In the genomic region with DNA sequence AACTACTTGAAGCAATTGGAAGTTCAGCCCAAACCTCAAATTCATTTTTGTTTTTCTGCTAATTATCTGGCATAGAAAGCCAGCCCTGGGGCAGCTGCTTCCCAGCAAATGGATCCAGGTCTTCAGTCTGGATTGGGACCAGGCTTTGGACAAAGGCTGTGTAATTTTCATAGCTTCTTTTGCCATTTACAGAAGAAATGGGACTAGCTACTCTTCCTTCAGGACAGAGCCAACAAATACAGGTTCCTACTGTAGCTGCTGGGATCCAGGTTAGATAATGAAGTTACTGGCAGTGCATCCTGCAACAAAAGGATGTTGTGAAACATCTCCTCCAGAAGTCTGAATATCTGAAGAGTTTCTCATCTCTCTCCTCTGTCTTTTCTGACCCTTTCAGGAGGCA, we compare ENCODE assay signal across 14 cellular contexts.
A peak's percentile ranks its signal among the peaks of the same experiment; 100 is the strongest.
DNase-seq lines count a peak whose midpoint lies in the region; ATAC-seq, FAIRE-seq and TF ChIP-seq lines count a peak whose summit lies in the region.
"Had no signal": no experiment of that assay in that cellular context is flagged by ENCODE, and none has a peak within 500 bp of the region (broad histone marks: within the 10 kb centered on the region; RNA-seq: fewer than 3 reads in every experiment).

No MANE protein-coding gene starts in this region.

- H3K4me2 ChIP-seq in keratinocyte (ENCODE audit: control insufficient read depth, extremely low read depth, insufficient read depth, low read depth, low read length): peak overlapping the region; percentile 80

- DNase-seq in NCI-H1105 (lab: John Stamatoyannopoulos, UW): peak; percentile 22
- no peak for DNase-seq in NCI-H1105 treated with DMSO at 0.1 percent for 48 hours (lab: John Stamatoyannopoulos, UW)
- DNase-seq in breast epithelium (ENCODE audit: low spot score in 2 of 2): peak in 1 of 2 donors; percentile 65
- no peak for DNase-seq in keratinocyte (ENCODE audit: low read depth, low spot score)
- DNase-seq in type B pancreatic cell (ENCODE audit: extremely low spot score, unreplicated experiment): no peak
- DNase-seq in activated gamma-delta T cell (lab: John Stamatoyannopoulos, UW): no peak
- DNase-seq: activated CD4-positive, alpha-beta T cell treated with anti-CD3 and anti-CD28 coated beads, Interleukin-2, amount 10 ng/mL, durations not matched to agents 24 days and 14 days; COR-L47; NCI-H2081 treated with DMSO at 0.1 percent for 48 hours had no signal

- peak overlapping the region; percentile 80 to 89 for H3K27ac ChIP-seq in breast epithelium
- peak overlapping the region; percentile 98 for H3K27ac ChIP-seq in keratinocyte (ENCODE audit: control insufficient read depth, insufficient read depth, low read length)
- H3K27ac ChIP-seq: 22Rv1 had no signal

- no peak for TF ChIP-seq POLR2A in breast epithelium (IDR thresholded peaks at IDR 0.05)

- peaks cover 16% of the 10 kb centered on the region for H3K4me1 Mint-ChIP-seq in type B pancreatic cell (ENCODE audit: unreplicated experiment)
- H3K4me1 Mint-ChIP-seq: activated CD4-positive, alpha-beta T cell treated with anti-CD3 and anti-CD28 coated beads, Interleukin-2, amount 10 ng/mL, durations not matched to agents 24 days and 14 days had no signal

- H3K27me3 ChIP-seq in breast epithelium: no peaks in the 10 kb centered on the region
- no peaks in the 10 kb centered on the region for H3K27me3 ChIP-seq in keratinocyte (ENCODE audit: control insufficient read depth, extremely low read depth, insufficient read depth, low read length)

- H3K79me2 ChIP-seq in keratinocyte (ENCODE audit: control insufficient read depth, insufficient read depth, low read length): no peaks in the 10 kb centered on the region

- H2AFZ ChIP-seq in keratinocyte (ENCODE audit: control insufficient read depth, low read length): no peak overlapping the region

- no peak for TF ChIP-seq CTCF in breast epithelium (IDR thresholded peaks at IDR 0.05)
- no peak for TF ChIP-seq CTCF in keratinocyte (optimal IDR thresholded peaks at IDR 0.05 in 1 of 3, IDR thresholded peaks at IDR 0.05 in 1 of 3, conservative IDR thresholded peaks at IDR 0.05 in 1 of 3; ENCODE audit: extremely low read depth in 1 of 3, insufficient read depth in 2 of 3, low read length in 3 of 3)
- TF ChIP-seq CTCF in type B pancreatic cell (conservative IDR thresholded peaks at IDR 0.05): no peak

- no peaks in the 10 kb centered on the region for H3K9me1 ChIP-seq in keratinocyte (ENCODE audit: control insufficient read depth, extremely low read depth, insufficient read depth, low read length)

- H3K36me3 ChIP-seq in breast epithelium: no peaks in the 10 kb centered on the region
- no peaks in the 10 kb centered on the region for H3K36me3 ChIP-seq in keratinocyte (ENCODE audit: control insufficient read depth in 2 of 2, extremely low read depth in 1 of 2, insufficient read depth in 2 of 2, low read length in 2 of 2)

- H3K4me3 ChIP-seq in breast epithelium (peak overlapping the region in 1 of 3 donors; percentile 20), keratinocyte (ENCODE audit: control insufficient read depth in 2 of 3, extremely low read depth in 1 of 3, insufficient read depth in 2 of 3, low read depth in 1 of 3, low read length in 3 of 3) (peak overlapping the region in 2 of 3 experiments; percentile 23 to 51)

- intact Hi-C loops in breast epithelium (cut with DNase I; ENCODE audit: low total_unique reads): no loop called here

- ATAC-seq in HG03196 (IDR thresholded peaks at IDR 0.05; ENCODE audit: unreplicated experiment) (no peak), HG02763 (IDR thresholded peaks at IDR 0.05; ENCODE audit: unreplicated experiment) (no peak)

- H4K20me1 ChIP-seq in keratinocyte (ENCODE audit: control insufficient read depth, extremely low read depth, insufficient read depth, low read length): no peaks in the 10 kb centered on the region

- no peaks in the 10 kb centered on the region for H3K27me3 Mint-ChIP-seq in type B pancreatic cell

- H3K4me3 Mint-ChIP-seq in type B pancreatic cell: peak overlapping the region; percentile 53
- H3K4me3 Mint-ChIP-seq: activated CD4-positive, alpha-beta T cell treated with anti-CD3 and anti-CD28 coated beads, Interleukin-2, amount 10 ng/mL, durations not matched to agents 24 days and 14 days; T-helper 1 cell treated with Interleukin-12 subunit alpha and Interleukin-12 subunit beta and Interleukin-4 antibody, amounts not matched to agents 30 μg/mL and 1 μg/mL, for 36 hours had no signal

- H3K4me1 ChIP-seq in breast epithelium (peaks cover 0 to 7% of the 10 kb centered on the region in 2 donors), keratinocyte (ENCODE audit: control insufficient read depth, extremely low read depth, insufficient read depth, low read length) (peaks cover 78% of the 10 kb centered on the region)

- H3K27ac Mint-ChIP-seq in type B pancreatic cell: peak overlapping the region; percentile 75
- H3K27ac Mint-ChIP-seq: activated CD4-positive, alpha-beta T cell treated with anti-CD3 and anti-CD28 coated beads, Interleukin-2, amount 10 ng/mL, durations not matched to agents 24 days and 14 days; activated T-helper 2 cell treated with anti-CD3 and anti-CD28 coated beads, Interferon-gamma antibody, Interleukin-2, Interleukin-4, amounts not matched to agents 10 μg/mL and 5 μg/mL and 100 μg/mL, durations not matched to agents 14 hours and 24 hours and 36 hours; T-helper 1 cell treated with Interleukin-12 subunit alpha and Interleukin-12 subunit beta and Interleukin-4 antibody, amounts not matched to agents 30 μg/mL and 1 μg/mL, for 36 hours had no signal

- no peaks in the 10 kb centered on the region for H3K9me3 ChIP-seq in breast epithelium
- no peaks in the 10 kb centered on the region for H3K9me3 ChIP-seq in keratinocyte (ENCODE audit: control insufficient read depth, low read depth, low read length)

- H3K9ac ChIP-seq in keratinocyte (ENCODE audit: control insufficient read depth, extremely low read depth, insufficient read depth, low read length): peak overlapping the region; percentile 76

- no peaks in the 10 kb centered on the region for H3K36me3 Mint-ChIP-seq in type B pancreatic cell

- dilution Hi-C loops in keratinocyte (cut with MboI; ENCODE audit: extremely low pct_ligation_motif_present, low sequenced_read_pairs): no loop called here

- peaks cover 4% of the 10 kb centered on the region for H3K9me3 Mint-ChIP-seq in type B pancreatic cell
- H3K9me3 Mint-ChIP-seq: activated CD4-positive, alpha-beta T cell treated with anti-CD3 and anti-CD28 coated beads, Interleukin-2, amount 10 ng/mL, durations not matched to agents 24 days and 14 days; activated T-helper 2 cell treated with anti-CD3 and anti-CD28 coated beads, Interferon-gamma antibody, Interleukin-2, Interleukin-4, amounts not matched to agents 10 μg/mL and 5 μg/mL and 100 μg/mL, durations not matched to agents 14 hours and 24 hours and 36 hours; T-helper 1 cell treated with Interleukin-12 subunit alpha and Interleukin-12 subunit beta and Interleukin-4 antibody, amounts not matched to agents 30 μg/mL and 1 μg/mL, for 36 hours had no signal

- no peak for FAIRE-seq in keratinocyte (lab: Jason Lieb, UNC)
